Comparison of ENCODE assay signal across 13 cellular contexts in the genomic region with DNA sequence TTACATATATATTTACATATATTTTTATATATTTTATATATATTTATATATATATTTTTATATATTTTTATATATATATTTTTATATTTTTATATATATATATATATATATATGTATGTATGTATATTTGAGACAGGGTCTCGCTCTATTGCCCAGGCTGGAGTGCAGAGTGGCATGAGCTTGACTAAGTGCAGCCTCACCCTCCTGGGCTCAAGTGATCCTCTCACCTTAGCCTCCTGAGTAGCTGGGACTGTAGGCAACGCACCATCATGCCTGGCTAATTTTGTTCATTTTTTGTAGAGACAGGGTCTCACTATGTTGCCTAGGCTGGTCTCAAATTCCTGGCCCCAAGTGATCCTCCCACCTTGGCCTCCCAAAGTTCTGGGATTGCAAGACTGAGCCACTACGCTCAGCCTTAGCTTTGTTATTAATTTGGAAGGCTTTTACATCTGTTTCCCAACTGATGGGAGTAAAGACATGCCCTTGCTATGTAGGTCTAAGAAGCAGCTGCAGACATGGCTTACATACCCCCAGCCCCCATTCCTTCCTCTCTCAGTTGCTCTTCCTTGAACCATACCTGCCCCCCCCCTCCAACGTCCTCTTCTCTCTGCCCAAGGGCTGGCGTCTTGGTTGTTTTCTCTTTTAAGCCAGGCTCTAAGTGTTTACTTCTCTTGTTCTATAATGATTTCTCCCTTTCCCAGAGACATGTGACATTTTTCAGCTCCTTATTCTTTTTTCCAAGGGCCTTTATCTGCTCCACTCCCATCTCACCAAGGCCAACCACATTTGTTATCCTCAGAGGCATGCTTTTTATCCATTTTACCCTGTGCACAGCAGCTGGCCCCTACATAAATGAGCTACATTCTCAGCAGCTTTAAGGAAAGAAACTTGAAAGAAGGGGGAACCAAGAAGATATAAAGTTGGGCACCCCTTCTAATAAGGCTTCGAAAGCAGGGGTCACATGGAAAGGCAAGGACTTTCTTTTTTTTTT.
"Had no signal": no experiment of that assay in that cellular context is flagged by ENCODE, and none has a peak within 500 bp of the region (broad histone marks: within the 10 kb centered on the region; RNA-seq: fewer than 3 reads in every experiment).

No MANE protein-coding gene starts in this region.

- H3K4me3 Mint-ChIP-seq: activated T-cell treated with anti-CD3 and anti-CD28 coated beads, Interleukin-2, amount 50 U/mL, for 24 hours had no signal

- H3K4me3 ChIP-seq: coronary artery, heart right ventricle, left ventricle myocardium inferior, tibial nerve had no signal

- ATAC-seq: heart right ventricle had no signal

- H3K4me1 ChIP-seq: tibial nerve had no signal

- H3K9me3 ChIP-seq: heart right ventricle, left ventricle myocardium inferior, tibial nerve had no signal

- H3K27me3 Mint-ChIP-seq: activated T-cell treated with anti-CD3 and anti-CD28 coated beads, Interleukin-2, amount 50 U/mL, for 24 hours had no signal

- H3K27me3 ChIP-seq: heart right ventricle, tibial nerve had no signal

- H3K27ac ChIP-seq: coronary artery, tibial nerve, VCaP had no signal

- H3K36me3 ChIP-seq: heart right ventricle, left ventricle myocardium inferior, tibial nerve had no signal

- H3K27ac Mint-ChIP-seq: activated T-cell treated with anti-CD3 and anti-CD28 coated beads, Interleukin-2, amount 50 U/mL, for 24 hours had no signal

- DNase-seq: activated CD4-positive, alpha-beta T cell treated with anti-CD3 and anti-CD28 coated beads for 4 hours; activated gamma-delta T cell treated with Interleukin-2 at 50 U/mL for 16 hours; activated T-cell treated with anti-CD3 and anti-CD28 coated beads, Interleukin-2, amount 50 U/mL, for 24 hours; caudate nucleus; effector CD4-positive, alpha-beta T cell; heart right ventricle; left ventricle myocardium inferior; mesenchymal stem cell; stimulated activated CD4-positive, alpha-beta T cell treated with anti-CD3 and anti-CD28 coated beads, Interleukin-4, amount 100 ng/mL, for 4 hours; T-helper 9 cell had no signal
